Comparison of ENCODE assay signal across 9 cellular contexts in genomic region chrX:134718329-134719317, GRCh38.
DNase-seq lines count a peak whose midpoint lies in the region; ATAC-seq, FAIRE-seq and TF ChIP-seq lines count a peak whose summit lies in the region.
"Had no signal": no experiment of that assay in that cellular context is flagged by ENCODE, and none has a peak within 500 bp of the region (broad histone marks: within the 10 kb centered on the region; RNA-seq: fewer than 3 reads in every experiment).

No MANE protein-coding gene starts in this region.

- no peaks in the 10 kb centered on the region for H3K79me2 ChIP-seq in keratinocyte (ENCODE audit: control insufficient read depth, insufficient read depth, low read length)

- FAIRE-seq in keratinocyte (lab: Jason Lieb, UNC), result peak; percentile 81

- dilution Hi-C loops in keratinocyte (cut with MboI; ENCODE audit: extremely low pct_ligation_motif_present, low sequenced_read_pairs), result no loop called here

- H3K9me3 ChIP-seq in KOPT-K1 (ENCODE audit: insufficient read depth, low read length, poor library complexity, severe bottlenecking) (no peaks in the 10 kb centered on the region), keratinocyte (ENCODE audit: control insufficient read depth, low read depth, low read length) (no peaks in the 10 kb centered on the region)

- H3K27ac Mint-ChIP-seq in activated T-helper 17 cell treated with anti-CD3 and anti-CD28 coated beads, Interleukin-2, amount 50 U/mL, for 72 hours, result peak overlapping the region; percentile 24

- H3K36me3 Mint-ChIP-seq in activated T-helper 17 cell treated with anti-CD3 and anti-CD28 coated beads, Interleukin-2, amount 50 U/mL, for 72 hours (ENCODE audit: low read depth), result no peaks in the 10 kb centered on the region
- H3K36me3 Mint-ChIP-seq: naive thymus-derived CD8-positive, alpha-beta T cell had no signal

- no peaks in the 10 kb centered on the region for H3K9me3 Mint-ChIP-seq in activated T-helper 17 cell treated with anti-CD3 and anti-CD28 coated beads, Interleukin-2, amount 50 U/mL, for 72 hours

- peak overlapping the region; percentile 26 for H3K4me3 Mint-ChIP-seq in activated T-helper 17 cell treated with anti-CD3 and anti-CD28 coated beads, Interleukin-2, amount 50 U/mL, for 72 hours
- H3K4me3 Mint-ChIP-seq: naive thymus-derived CD8-positive, alpha-beta T cell had no signal

- H2AFZ ChIP-seq in keratinocyte (ENCODE audit: control insufficient read depth, low read length), result no peak overlapping the region

- H3K4me2 ChIP-seq in keratinocyte (ENCODE audit: control insufficient read depth, extremely low read depth, insufficient read depth, low read depth, low read length), result no peak overlapping the region

- H4K20me1 ChIP-seq in keratinocyte (ENCODE audit: control insufficient read depth, extremely low read depth, insufficient read depth, low read length), result no peaks in the 10 kb centered on the region

- H3K9ac ChIP-seq in keratinocyte (ENCODE audit: control insufficient read depth, extremely low read depth, insufficient read depth, low read length), result no peak overlapping the region

- no peaks in the 10 kb centered on the region for H3K9me1 ChIP-seq in keratinocyte (ENCODE audit: control insufficient read depth, extremely low read depth, insufficient read depth, low read length)

- peak overlapping the region; percentile 43; the same call in 1 of the 2 replicates for H3K27ac ChIP-seq in C4-2B
- peak overlapping the region; percentile 47 for H3K27ac ChIP-seq in KOPT-K1 (ENCODE audit: low read depth, low read length, poor library complexity, severe bottlenecking)
- H3K27ac ChIP-seq in keratinocyte (ENCODE audit: control insufficient read depth, insufficient read depth, low read length), result peak overlapping the region; percentile 47

- H3K4me3 ChIP-seq in keratinocyte (ENCODE audit: control insufficient read depth in 2 of 3, extremely low read depth in 1 of 3, insufficient read depth in 2 of 3, low read depth in 1 of 3, low read length in 3 of 3), result no peak overlapping the region

- peaks cover 13% of the 10 kb centered on the region for H3K4me1 ChIP-seq in keratinocyte (ENCODE audit: control insufficient read depth, extremely low read depth, insufficient read depth, low read length)

- peaks cover 5% of the 10 kb centered on the region for H3K27me3 Mint-ChIP-seq in activated T-helper 17 cell treated with anti-CD3 and anti-CD28 coated beads, Interleukin-2, amount 50 U/mL, for 72 hours

- no peaks in the 10 kb centered on the region for H3K4me1 Mint-ChIP-seq in activated T-helper 17 cell treated with anti-CD3 and anti-CD28 coated beads, Interleukin-2, amount 50 U/mL, for 72 hours

- H3K36me3 ChIP-seq in KOPT-K1 (ENCODE audit: insufficient read depth, low read length) (no peaks in the 10 kb centered on the region), keratinocyte (ENCODE audit: control insufficient read depth in 2 of 2, extremely low read depth in 1 of 2, insufficient read depth in 2 of 2, low read length in 2 of 2) (no peaks in the 10 kb centered on the region)

- ATAC-seq in GM19324 (IDR thresholded peaks at IDR 0.05; ENCODE audit: low FRiP score, unreplicated experiment) (peak; percentile 74), HG03439 (IDR thresholded peaks at IDR 0.05; ENCODE audit: unreplicated experiment) (no peak)
- peak; percentile 76 for ATAC-seq in activated T-helper 17 cell treated with anti-CD3 and anti-CD28 coated beads, Interleukin-2, amount 50 U/mL, for 72 hours (replicated peaks)

- peak; percentile 67 for DNase-seq in keratinocyte (ENCODE audit: low read depth, low spot score)
- DNase-seq in COR-L47 (lab: John Stamatoyannopoulos, UW), result no peak
- DNase-seq in mesenteric fat pad (ENCODE audit: low spot score), result no peak

- H3K27me3 ChIP-seq in keratinocyte (ENCODE audit: control insufficient read depth, extremely low read depth, insufficient read depth, low read length), result no peaks in the 10 kb centered on the region

- TF ChIP-seq CTCF in C4-2B (conservative IDR thresholded peaks at IDR 0.05), result no peak
- TF ChIP-seq CTCF in keratinocyte (optimal IDR thresholded peaks at IDR 0.05 in 1 of 3, IDR thresholded peaks at IDR 0.05 in 1 of 3, conservative IDR thresholded peaks at IDR 0.05 in 1 of 3; ENCODE audit: extremely low read depth in 1 of 3, insufficient read depth in 2 of 3, low read length in 3 of 3), result no peak
